In the genomic region with DNA sequence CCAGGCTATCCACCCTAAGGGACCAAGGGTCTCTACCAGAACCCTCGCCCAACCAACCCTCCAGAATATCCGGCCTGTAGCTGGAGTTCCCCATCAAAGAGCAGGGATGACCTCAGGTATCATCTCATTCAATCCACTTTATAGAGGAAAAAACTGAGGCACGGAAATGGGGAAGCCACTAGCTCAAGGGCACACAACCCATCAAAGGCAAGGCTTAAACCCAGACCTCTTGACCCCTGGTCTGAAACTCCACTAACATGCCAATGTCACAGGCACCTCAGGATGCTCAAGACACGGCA, we compare ENCODE assay signal across 8 cellular contexts. TPM values are rescaled to one million over a fixed set of nuclear protein-coding genes. Genes with fewer than 3 reads are reported as not detected.
DNase-seq lines count a peak whose midpoint lies in the region; ATAC-seq, FAIRE-seq and TF ChIP-seq lines count a peak whose summit lies in the region.
"Had no signal": no experiment of that assay in that cellular context is flagged by ENCODE, and none has a peak within 500 bp of the region (broad histone marks: within the 10 kb centered on the region; RNA-seq: fewer than 3 reads in every experiment).

No MANE protein-coding gene starts in this region.

- TF ChIP-seq CTCF in HL-60 (IDR thresholded peaks at IDR 0.05; ENCODE audit: insufficient read depth, low read length) = no peak

- no peak for FAIRE-seq in frontal cortex (lab: Jason Lieb, UNC)

- no peak for ATAC-seq in stimulated activated memory B cell treated with anti-CD40 and anti-IgM and Interleukin-4, amounts not matched to agents 10 μg/mL and 1 μg/mL and 100 μg/mL, for 72 hours
- no peak for ATAC-seq in HG03196 (IDR thresholded peaks at IDR 0.05; ENCODE audit: unreplicated experiment)

- peak overlapping the region; percentile 94 for H3K4me3 ChIP-seq in HL-60 (replicated peaks; ENCODE audit: insufficient read depth, low read length)
- H3K4me3 ChIP-seq in iPS-18a (ENCODE audit: low read length) = peak overlapping the region; percentile 50

- H3K9me3 Mint-ChIP-seq in activated T-helper 1 cell treated with anti-CD3 and anti-CD28 coated beads, Interleukin-12 subunit alpha, Interleukin-12 subunit beta, Interleukin-2, Interleukin-4 antibody, amounts not matched to agents 30 ng/mL and 10 ng/mL and 1 ng/mL, durations not matched to agents 14 hours and 24 hours and 36 hours = no peaks in the 10 kb centered on the region
- no peaks in the 10 kb centered on the region for H3K9me3 Mint-ChIP-seq in stimulated activated memory B cell treated with anti-CD40 and anti-IgM and Interleukin-4, amounts not matched to agents 10 μg/mL and 1 μg/mL and 100 μg/mL, for 72 hours

- no peaks in the 10 kb centered on the region for H3K9me3 ChIP-seq in iPS-18a (ENCODE audit: control insufficient read depth, low read depth, low read length)

- peak overlapping the region; percentile 79 for H3K27ac Mint-ChIP-seq in activated T-helper 1 cell treated with anti-CD3 and anti-CD28 coated beads, Interleukin-12 subunit alpha, Interleukin-12 subunit beta, Interleukin-2, Interleukin-4 antibody, amounts not matched to agents 30 ng/mL and 10 ng/mL and 1 ng/mL, durations not matched to agents 14 hours and 24 hours and 36 hours
- H3K27ac Mint-ChIP-seq in stimulated activated memory B cell treated with anti-CD40 and anti-IgM and Interleukin-4, amounts not matched to agents 10 μg/mL and 1 μg/mL and 100 μg/mL, for 72 hours = peak overlapping the region; percentile 48

- H3K27ac ChIP-seq in HL-60 (replicated peaks) (peak overlapping the region; percentile 63), iPS-18a (ENCODE audit: low read length) (no peak overlapping the region)

- peak overlapping the region; percentile 94 for H3K4me3 Mint-ChIP-seq in activated T-helper 1 cell treated with anti-CD3 and anti-CD28 coated beads, Interleukin-12 subunit alpha, Interleukin-12 subunit beta, Interleukin-2, Interleukin-4 antibody, amounts not matched to agents 30 ng/mL and 10 ng/mL and 1 ng/mL, durations not matched to agents 14 hours and 24 hours and 36 hours
- peak overlapping the region; percentile 79 for H3K4me3 Mint-ChIP-seq in stimulated activated memory B cell treated with anti-CD40 and anti-IgM and Interleukin-4, amounts not matched to agents 10 μg/mL and 1 μg/mL and 100 μg/mL, for 72 hours

- H3K4me1 Mint-ChIP-seq in activated T-helper 1 cell treated with anti-CD3 and anti-CD28 coated beads, Interleukin-12 subunit alpha, Interleukin-12 subunit beta, Interleukin-2, Interleukin-4 antibody, amounts not matched to agents 30 ng/mL and 10 ng/mL and 1 ng/mL, durations not matched to agents 14 hours and 24 hours and 36 hours (ENCODE audit: low read depth) = peaks cover 53% of the 10 kb centered on the region
- H3K4me1 Mint-ChIP-seq in stimulated activated memory B cell treated with anti-CD40 and anti-IgM and Interleukin-4, amounts not matched to agents 10 μg/mL and 1 μg/mL and 100 μg/mL, for 72 hours = peaks cover 47% of the 10 kb centered on the region

- H3K36me3 ChIP-seq in iPS-18a (ENCODE audit: control insufficient read depth, low read depth, low read length) = peaks cover 3% of the 10 kb centered on the region

- H3K9ac ChIP-seq in iPS-18a (ENCODE audit: low read length) = no peak overlapping the region

- peaks cover 9% of the 10 kb centered on the region for H3K4me1 ChIP-seq in iPS-18a (ENCODE audit: control insufficient read depth, low read depth, low read length)

- H3K36me3 Mint-ChIP-seq in activated T-helper 1 cell treated with anti-CD3 and anti-CD28 coated beads, Interleukin-12 subunit alpha, Interleukin-12 subunit beta, Interleukin-2, Interleukin-4 antibody, amounts not matched to agents 30 ng/mL and 10 ng/mL and 1 ng/mL, durations not matched to agents 14 hours and 24 hours and 36 hours (ENCODE audit: low read depth) = peaks cover 24% of the 10 kb centered on the region
- peaks cover 25% of the 10 kb centered on the region for H3K36me3 Mint-ChIP-seq in stimulated activated memory B cell treated with anti-CD40 and anti-IgM and Interleukin-4, amounts not matched to agents 10 μg/mL and 1 μg/mL and 100 μg/mL, for 72 hours

- DNase-seq in HL-60 (ENCODE audit: low read depth in 1 of 2, low spot score in 1 of 2) (no peak), D341Med (ENCODE audit: low spot score) (no peak), frontal cortex (ENCODE audit: low spot score in 2 of 2) (no peak)
- no peak for DNase-seq in activated T-helper 1 cell treated with anti-CD3 and anti-CD28 coated beads, Interleukin-12 subunit alpha, Interleukin-12 subunit beta, Interleukin-2, Interleukin-4 antibody, amounts not matched to agents 30 ng/mL and 10 ng/mL and 1 ng/mL, durations not matched to agents 14 hours and 24 hours and 36 hours (ENCODE audit: low spot score)
- DNase-seq: activated effector memory CD4-positive, alpha-beta T cell treated with Interleukin-2 at 50 U/mL for 16 hours had no signal

- H3K27me3 Mint-ChIP-seq in activated T-helper 1 cell treated with anti-CD3 and anti-CD28 coated beads, Interleukin-12 subunit alpha, Interleukin-12 subunit beta, Interleukin-2, Interleukin-4 antibody, amounts not matched to agents 30 ng/mL and 10 ng/mL and 1 ng/mL, durations not matched to agents 14 hours and 24 hours and 36 hours (ENCODE audit: insufficient read depth) = no peaks in the 10 kb centered on the region
- no peaks in the 10 kb centered on the region for H3K27me3 Mint-ChIP-seq in stimulated activated memory B cell treated with anti-CD40 and anti-IgM and Interleukin-4, amounts not matched to agents 10 μg/mL and 1 μg/mL and 100 μg/mL, for 72 hours

- H3K27me3 ChIP-seq in HL-60 (ENCODE audit: insufficient read depth, poor library complexity, severe bottlenecking) (no peaks in the 10 kb centered on the region), iPS-18a (ENCODE audit: control insufficient read depth, insufficient read depth, low read length) (no peaks in the 10 kb centered on the region)

- intact Hi-C loops in activated T-helper 1 cell treated with anti-CD3 and anti-CD28 coated beads, Interleukin-12 subunit alpha, Interleukin-12 subunit beta, Interleukin-2, Interleukin-4 antibody, amounts not matched to agents 30 ng/mL and 10 ng/mL and 1 ng/mL, durations not matched to agents 14 hours and 24 hours and 36 hours (cut with micrococcal nuclease) = no loop called here

RNA-seq across cellular contexts. Expression of gene TBC1D10B, which starts 1.6 kb away (rescaled TPM):
- total RNA-seq in activated T-helper 1 cell treated with anti-CD3 and anti-CD28 coated beads, Interleukin-12 subunit alpha, Interleukin-12 subunit beta, Interleukin-2, Interleukin-4 antibody, amounts not matched to agents 30 ng/mL and 10 ng/mL and 1 ng/mL, durations not matched to agents 14 hours and 24 hours and 36 hours = 68.9 and 73.6 TPM in 2 replicates
- 25.3 TPM for total RNA-seq in frontal cortex

RNA-seq across cellular contexts. Expression of gene MYL11, which starts 5.9 kb away (rescaled TPM):
- total RNA-seq in activated T-helper 1 cell treated with anti-CD3 and anti-CD28 coated beads, Interleukin-12 subunit alpha, Interleukin-12 subunit beta, Interleukin-2, Interleukin-4 antibody, amounts not matched to agents 30 ng/mL and 10 ng/mL and 1 ng/mL, durations not matched to agents 14 hours and 24 hours and 36 hours = 2.0 and 2.7 TPM in 2 replicates
- total RNA-seq in frontal cortex = not detected

RNA-seq across cellular contexts. Expression of gene SEPTIN1, which starts 13.6 kb away (rescaled TPM):
- 195 and 200 TPM in 2 replicates for total RNA-seq in activated T-helper 1 cell treated with anti-CD3 and anti-CD28 coated beads, Interleukin-12 subunit alpha, Interleukin-12 subunit beta, Interleukin-2, Interleukin-4 antibody, amounts not matched to agents 30 ng/mL and 10 ng/mL and 1 ng/mL, durations not matched to agents 14 hours and 24 hours and 36 hours
- total RNA-seq in frontal cortex = not detected

RNA-seq across cellular contexts. Expression of gene CD2BP2, which starts 13.6 kb away (rescaled TPM):
- total RNA-seq in activated T-helper 1 cell treated with anti-CD3 and anti-CD28 coated beads, Interleukin-12 subunit alpha, Interleukin-12 subunit beta, Interleukin-2, Interleukin-4 antibody, amounts not matched to agents 30 ng/mL and 10 ng/mL and 1 ng/mL, durations not matched to agents 14 hours and 24 hours and 36 hours = 100 and 104 TPM in 2 replicates
- 38.7 TPM for total RNA-seq in frontal cortex

RNA-seq across cellular contexts. Expression of gene ZNF48, which starts 26.5 kb away (rescaled TPM):
- total RNA-seq in activated T-helper 1 cell treated with anti-CD3 and anti-CD28 coated beads, Interleukin-12 subunit alpha, Interleukin-12 subunit beta, Interleukin-2, Interleukin-4 antibody, amounts not matched to agents 30 ng/mL and 10 ng/mL and 1 ng/mL, durations not matched to agents 14 hours and 24 hours and 36 hours = 20.2 and 21.4 TPM in 2 replicates
- 39.9 TPM for total RNA-seq in frontal cortex

Comparison
In these comparisons a context has a peak if more than half of its experiments do, and no peak if none do; other contexts are left out.
1. RNA of gene SEPTIN1, which starts 13.6 kb away (total RNA-seq): 195 to 200 TPM in activated T-helper 1 cell treated with anti-CD3 and anti-CD28 coated beads, Interleukin-12 subunit alpha, Interleukin-12 subunit beta, Interleukin-2, Interleukin-4 antibody, amounts not matched to agents 30 ng/mL and 10 ng/mL and 1 ng/mL, durations not matched to agents 14 hours and 24 hours and 36 hours; not detected in frontal cortex (single experiment); every median in the first group is over 100 times any median in the second.